In the genomic region with DNA sequence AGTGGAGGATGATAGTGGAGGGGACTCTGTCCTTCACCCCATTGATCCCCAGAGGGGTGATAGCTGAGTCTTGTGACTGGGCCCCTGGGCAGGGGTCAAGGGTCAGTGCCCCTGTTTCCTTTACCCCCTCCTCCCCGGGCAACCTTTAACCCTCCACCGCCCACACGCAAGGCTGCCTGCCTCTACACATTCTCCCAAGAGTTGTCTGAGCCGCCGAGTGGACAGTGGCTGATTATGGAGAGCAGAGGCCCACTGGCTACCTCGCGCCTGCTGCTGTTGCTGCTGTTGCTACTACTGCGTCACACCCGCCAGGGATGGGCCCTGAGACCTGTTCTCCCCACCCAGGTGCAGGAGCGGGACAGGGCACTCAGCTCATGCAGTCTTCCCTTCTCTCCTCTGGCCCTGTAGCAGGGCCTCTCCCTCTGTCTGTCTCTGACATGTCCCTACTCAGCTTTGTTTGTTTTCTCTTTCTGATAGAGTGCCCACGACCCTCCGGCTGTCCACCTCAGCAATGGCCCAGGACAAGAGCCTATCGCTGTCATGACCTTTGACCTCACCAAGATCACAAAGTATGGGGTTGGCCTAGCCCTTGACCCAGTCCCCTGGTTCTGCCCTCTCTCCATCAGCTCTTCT, we compare ENCODE assay signal across 1 cellular context.
A peak's percentile ranks its signal among the peaks of the same experiment; 100 is the strongest.
TF ChIP-seq lines count a peak whose summit lies in the region.

A gene with protein sequence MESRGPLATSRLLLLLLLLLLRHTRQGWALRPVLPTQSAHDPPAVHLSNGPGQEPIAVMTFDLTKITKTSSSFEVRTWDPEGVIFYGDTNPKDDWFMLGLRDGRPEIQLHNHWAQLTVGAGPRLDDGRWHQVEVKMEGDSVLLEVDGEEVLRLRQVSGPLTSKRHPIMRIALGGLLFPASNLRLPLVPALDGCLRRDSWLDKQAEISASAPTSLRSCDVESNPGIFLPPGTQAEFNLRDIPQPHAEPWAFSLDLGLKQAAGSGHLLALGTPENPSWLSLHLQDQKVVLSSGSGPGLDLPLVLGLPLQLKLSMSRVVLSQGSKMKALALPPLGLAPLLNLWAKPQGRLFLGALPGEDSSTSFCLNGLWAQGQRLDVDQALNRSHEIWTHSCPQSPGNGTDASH (plus strand): TSS at position 197 of the 633 bp plus-strand sequence. CDS start 38 bp downstream, at position 235.

TF ChIP-seq in HepG2, 621 proteins besides CTCF, POLR2A, EP300 and RAD21 (continued from another document and continues in another):
- TF ChIP-seq, protein P1, sequence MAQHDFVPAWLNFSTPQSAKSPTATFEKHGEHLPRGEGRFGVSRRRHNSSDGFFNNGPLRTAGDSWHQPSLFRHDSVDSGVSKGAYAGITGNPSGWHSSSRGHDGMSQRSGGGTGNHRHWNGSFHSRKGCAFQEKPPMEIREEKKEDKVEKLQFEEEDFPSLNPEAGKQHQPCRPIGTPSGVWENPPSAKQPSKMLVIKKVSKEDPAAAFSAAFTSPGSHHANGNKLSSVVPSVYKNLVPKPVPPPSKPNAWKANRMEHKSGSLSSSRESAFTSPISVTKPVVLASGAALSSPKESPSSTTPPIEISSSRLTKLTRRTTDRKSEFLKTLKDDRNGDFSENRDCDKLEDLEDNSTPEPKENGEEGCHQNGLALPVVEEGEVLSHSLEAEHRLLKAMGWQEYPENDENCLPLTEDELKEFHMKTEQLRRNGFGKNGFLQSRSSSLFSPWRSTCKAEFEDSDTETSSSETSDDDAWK (CRISPR knock-in tag; IDR thresholded peaks at IDR 0.05): no peak
- TF ChIP-seq ZNF138 (CRISPR knock-in tag; IDR thresholded peaks at IDR 0.05; ENCODE audit: low read depth) (no peak), ZNF652 (CRISPR knock-in tag; IDR thresholded peaks at IDR 0.05; ENCODE audit: borderline replicate concordance, low read depth) (peak; percentile 91), ZNF572 (CRISPR knock-in tag; IDR thresholded peaks at IDR 0.05) (no peak), TBL1XR1 (IDR thresholded peaks at IDR 0.05; ENCODE audit: borderline replicate concordance, low read length, partially characterized antibody) (no peak), KAT2B (IDR thresholded peaks at IDR 0.05; ENCODE audit: borderline replicate concordance, low read depth, low read length) (no peak), ZNF337 (CRISPR knock-in tag; IDR thresholded peaks at IDR 0.05; ENCODE audit: borderline replicate concordance, low read depth) (no peak), ZNF577 (CRISPR knock-in tag; IDR thresholded peaks at IDR 0.05; ENCODE audit: borderline replicate concordance, low read depth) (no peak), MXD4 (CRISPR knock-in tag; IDR thresholded peaks at IDR 0.05) (no peak), SNAI1 (CRISPR knock-in tag; IDR thresholded peaks at IDR 0.05; ENCODE audit: borderline replicate concordance) (no peak), ZNF891 (CRISPR knock-in tag; IDR thresholded peaks at IDR 0.05) (no peak), KAT8 (CRISPR knock-in tag; IDR thresholded peaks at IDR 0.05) (no peak), ZNF446 (CRISPR knock-in tag; IDR thresholded peaks at IDR 0.05) (0 out of 2 replicates have a peak, but pooled peaks have one; percentile 68), HNRNPH1 (optimal IDR thresholded peaks at IDR 0.05; ENCODE audit: low read depth, low read length) (no peak), MEIS2 (CRISPR knock-in tag; IDR thresholded peaks at IDR 0.05) (no peak), ZSCAN20 (CRISPR knock-in tag; IDR thresholded peaks at IDR 0.05; ENCODE audit: borderline replicate concordance) (no peak), ZNF430 (CRISPR knock-in tag; IDR thresholded peaks at IDR 0.05) (no peak), CCDC6 (CRISPR knock-in tag; IDR thresholded peaks at IDR 0.05) (no peak), POLR2AphosphoS2 (IDR thresholded peaks at IDR 0.05; ENCODE audit: low read depth, low read length) (no peak), ZNF282 (IDR thresholded peaks at IDR 0.05; ENCODE audit: partially characterized antibody) (no peak), GPN1 (CRISPR knock-in tag; IDR thresholded peaks at IDR 0.05; ENCODE audit: borderline replicate concordance) (no peak), ZNF20 (CRISPR knock-in tag; IDR thresholded peaks at IDR 0.05) (no peak), SRSF9 (IDR thresholded peaks at IDR 0.05; ENCODE audit: borderline replicate concordance, insufficient read depth, low read depth, low read length, poor library complexity, severe bottlenecking) (no peak), ZNF768 (CRISPR knock-in tag; IDR thresholded peaks at IDR 0.05) (no peak), ZKSCAN5 (CRISPR knock-in tag; IDR thresholded peaks at IDR 0.05) (no peak), GABPB1 (CRISPR knock-in tag; IDR thresholded peaks at IDR 0.05) (peak; percentile 28; the same call in 1 of the 2 replicates), ISL2 (CRISPR knock-in tag; IDR thresholded peaks at IDR 0.05) (0 out of 2 replicates have a peak, but pooled peaks have one; percentile 34)
- TF ChIP-seq, protein P2, sequence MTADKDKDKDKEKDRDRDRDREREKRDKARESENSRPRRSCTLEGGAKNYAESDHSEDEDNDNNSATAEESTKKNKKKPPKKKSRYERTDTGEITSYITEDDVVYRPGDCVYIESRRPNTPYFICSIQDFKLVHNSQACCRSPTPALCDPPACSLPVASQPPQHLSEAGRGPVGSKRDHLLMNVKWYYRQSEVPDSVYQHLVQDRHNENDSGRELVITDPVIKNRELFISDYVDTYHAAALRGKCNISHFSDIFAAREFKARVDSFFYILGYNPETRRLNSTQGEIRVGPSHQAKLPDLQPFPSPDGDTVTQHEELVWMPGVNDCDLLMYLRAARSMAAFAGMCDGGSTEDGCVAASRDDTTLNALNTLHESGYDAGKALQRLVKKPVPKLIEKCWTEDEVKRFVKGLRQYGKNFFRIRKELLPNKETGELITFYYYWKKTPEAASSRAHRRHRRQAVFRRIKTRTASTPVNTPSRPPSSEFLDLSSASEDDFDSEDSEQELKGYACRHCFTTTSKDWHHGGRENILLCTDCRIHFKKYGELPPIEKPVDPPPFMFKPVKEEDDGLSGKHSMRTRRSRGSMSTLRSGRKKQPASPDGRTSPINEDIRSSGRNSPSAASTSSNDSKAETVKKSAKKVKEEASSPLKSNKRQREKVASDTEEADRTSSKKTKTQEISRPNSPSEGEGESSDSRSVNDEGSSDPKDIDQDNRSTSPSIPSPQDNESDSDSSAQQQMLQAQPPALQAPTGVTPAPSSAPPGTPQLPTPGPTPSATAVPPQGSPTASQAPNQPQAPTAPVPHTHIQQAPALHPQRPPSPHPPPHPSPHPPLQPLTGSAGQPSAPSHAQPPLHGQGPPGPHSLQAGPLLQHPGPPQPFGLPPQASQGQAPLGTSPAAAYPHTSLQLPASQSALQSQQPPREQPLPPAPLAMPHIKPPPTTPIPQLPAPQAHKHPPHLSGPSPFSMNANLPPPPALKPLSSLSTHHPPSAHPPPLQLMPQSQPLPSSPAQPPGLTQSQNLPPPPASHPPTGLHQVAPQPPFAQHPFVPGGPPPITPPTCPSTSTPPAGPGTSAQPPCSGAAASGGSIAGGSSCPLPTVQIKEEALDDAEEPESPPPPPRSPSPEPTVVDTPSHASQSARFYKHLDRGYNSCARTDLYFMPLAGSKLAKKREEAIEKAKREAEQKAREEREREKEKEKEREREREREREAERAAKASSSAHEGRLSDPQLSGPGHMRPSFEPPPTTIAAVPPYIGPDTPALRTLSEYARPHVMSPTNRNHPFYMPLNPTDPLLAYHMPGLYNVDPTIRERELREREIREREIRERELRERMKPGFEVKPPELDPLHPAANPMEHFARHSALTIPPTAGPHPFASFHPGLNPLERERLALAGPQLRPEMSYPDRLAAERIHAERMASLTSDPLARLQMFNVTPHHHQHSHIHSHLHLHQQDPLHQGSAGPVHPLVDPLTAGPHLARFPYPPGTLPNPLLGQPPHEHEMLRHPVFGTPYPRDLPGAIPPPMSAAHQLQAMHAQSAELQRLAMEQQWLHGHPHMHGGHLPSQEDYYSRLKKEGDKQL (CRISPR knock-in tag; IDR thresholded peaks at IDR 0.05; ENCODE audit: low read depth): no peak
- TF ChIP-seq, protein P3, sequence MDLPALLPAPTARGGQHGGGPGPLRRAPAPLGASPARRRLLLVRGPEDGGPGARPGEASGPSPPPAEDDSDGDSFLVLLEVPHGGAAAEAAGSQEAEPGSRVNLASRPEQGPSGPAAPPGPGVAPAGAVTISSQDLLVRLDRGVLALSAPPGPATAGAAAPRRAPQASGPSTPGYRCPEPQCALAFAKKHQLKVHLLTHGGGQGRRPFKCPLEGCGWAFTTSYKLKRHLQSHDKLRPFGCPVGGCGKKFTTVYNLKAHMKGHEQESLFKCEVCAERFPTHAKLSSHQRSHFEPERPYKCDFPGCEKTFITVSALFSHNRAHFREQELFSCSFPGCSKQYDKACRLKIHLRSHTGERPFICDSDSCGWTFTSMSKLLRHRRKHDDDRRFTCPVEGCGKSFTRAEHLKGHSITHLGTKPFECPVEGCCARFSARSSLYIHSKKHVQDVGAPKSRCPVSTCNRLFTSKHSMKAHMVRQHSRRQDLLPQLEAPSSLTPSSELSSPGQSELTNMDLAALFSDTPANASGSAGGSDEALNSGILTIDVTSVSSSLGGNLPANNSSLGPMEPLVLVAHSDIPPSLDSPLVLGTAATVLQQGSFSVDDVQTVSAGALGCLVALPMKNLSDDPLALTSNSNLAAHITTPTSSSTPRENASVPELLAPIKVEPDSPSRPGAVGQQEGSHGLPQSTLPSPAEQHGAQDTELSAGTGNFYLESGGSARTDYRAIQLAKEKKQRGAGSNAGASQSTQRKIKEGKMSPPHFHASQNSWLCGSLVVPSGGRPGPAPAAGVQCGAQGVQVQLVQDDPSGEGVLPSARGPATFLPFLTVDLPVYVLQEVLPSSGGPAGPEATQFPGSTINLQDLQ (CRISPR knock-in tag; IDR thresholded peaks at IDR 0.05): no peak
- TF ChIP-seq, protein P4, sequence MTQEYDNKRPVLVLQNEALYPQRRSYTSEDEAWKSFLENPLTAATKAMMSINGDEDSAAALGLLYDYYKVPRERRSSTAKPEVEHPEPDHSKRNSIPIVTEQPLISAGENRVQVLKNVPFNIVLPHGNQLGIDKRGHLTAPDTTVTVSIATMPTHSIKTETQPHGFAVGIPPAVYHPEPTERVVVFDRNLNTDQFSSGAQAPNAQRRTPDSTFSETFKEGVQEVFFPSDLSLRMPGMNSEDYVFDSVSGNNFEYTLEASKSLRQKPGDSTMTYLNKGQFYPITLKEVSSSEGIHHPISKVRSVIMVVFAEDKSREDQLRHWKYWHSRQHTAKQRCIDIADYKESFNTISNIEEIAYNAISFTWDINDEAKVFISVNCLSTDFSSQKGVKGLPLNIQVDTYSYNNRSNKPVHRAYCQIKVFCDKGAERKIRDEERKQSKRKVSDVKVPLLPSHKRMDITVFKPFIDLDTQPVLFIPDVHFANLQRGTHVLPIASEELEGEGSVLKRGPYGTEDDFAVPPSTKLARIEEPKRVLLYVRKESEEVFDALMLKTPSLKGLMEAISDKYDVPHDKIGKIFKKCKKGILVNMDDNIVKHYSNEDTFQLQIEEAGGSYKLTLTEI (CRISPR knock-in tag; conservative IDR thresholded peaks at IDR 0.05): no peak
- TF ChIP-seq, protein P5, sequence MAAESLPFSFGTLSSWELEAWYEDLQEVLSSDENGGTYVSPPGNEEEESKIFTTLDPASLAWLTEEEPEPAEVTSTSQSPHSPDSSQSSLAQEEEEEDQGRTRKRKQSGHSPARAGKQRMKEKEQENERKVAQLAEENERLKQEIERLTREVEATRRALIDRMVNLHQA (CRISPR knock-in tag; IDR thresholded peaks at IDR 0.05): no peak
- TF ChIP-seq, protein P6, sequence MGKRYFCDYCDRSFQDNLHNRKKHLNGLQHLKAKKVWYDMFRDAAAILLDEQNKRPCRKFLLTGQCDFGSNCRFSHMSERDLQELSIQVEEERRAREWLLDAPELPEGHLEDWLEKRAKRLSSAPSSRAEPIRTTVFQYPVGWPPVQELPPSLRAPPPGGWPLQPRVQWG (CRISPR knock-in tag; IDR thresholded peaks at IDR 0.05; ENCODE audit: borderline replicate concordance, low read depth): no peak
- TF ChIP-seq, protein P7, sequence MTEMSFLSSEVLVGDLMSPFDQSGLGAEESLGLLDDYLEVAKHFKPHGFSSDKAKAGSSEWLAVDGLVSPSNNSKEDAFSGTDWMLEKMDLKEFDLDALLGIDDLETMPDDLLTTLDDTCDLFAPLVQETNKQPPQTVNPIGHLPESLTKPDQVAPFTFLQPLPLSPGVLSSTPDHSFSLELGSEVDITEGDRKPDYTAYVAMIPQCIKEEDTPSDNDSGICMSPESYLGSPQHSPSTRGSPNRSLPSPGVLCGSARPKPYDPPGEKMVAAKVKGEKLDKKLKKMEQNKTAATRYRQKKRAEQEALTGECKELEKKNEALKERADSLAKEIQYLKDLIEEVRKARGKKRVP (CRISPR knock-in tag; IDR thresholded peaks at IDR 0.05): no peak
- TF ChIP-seq, protein P8, sequence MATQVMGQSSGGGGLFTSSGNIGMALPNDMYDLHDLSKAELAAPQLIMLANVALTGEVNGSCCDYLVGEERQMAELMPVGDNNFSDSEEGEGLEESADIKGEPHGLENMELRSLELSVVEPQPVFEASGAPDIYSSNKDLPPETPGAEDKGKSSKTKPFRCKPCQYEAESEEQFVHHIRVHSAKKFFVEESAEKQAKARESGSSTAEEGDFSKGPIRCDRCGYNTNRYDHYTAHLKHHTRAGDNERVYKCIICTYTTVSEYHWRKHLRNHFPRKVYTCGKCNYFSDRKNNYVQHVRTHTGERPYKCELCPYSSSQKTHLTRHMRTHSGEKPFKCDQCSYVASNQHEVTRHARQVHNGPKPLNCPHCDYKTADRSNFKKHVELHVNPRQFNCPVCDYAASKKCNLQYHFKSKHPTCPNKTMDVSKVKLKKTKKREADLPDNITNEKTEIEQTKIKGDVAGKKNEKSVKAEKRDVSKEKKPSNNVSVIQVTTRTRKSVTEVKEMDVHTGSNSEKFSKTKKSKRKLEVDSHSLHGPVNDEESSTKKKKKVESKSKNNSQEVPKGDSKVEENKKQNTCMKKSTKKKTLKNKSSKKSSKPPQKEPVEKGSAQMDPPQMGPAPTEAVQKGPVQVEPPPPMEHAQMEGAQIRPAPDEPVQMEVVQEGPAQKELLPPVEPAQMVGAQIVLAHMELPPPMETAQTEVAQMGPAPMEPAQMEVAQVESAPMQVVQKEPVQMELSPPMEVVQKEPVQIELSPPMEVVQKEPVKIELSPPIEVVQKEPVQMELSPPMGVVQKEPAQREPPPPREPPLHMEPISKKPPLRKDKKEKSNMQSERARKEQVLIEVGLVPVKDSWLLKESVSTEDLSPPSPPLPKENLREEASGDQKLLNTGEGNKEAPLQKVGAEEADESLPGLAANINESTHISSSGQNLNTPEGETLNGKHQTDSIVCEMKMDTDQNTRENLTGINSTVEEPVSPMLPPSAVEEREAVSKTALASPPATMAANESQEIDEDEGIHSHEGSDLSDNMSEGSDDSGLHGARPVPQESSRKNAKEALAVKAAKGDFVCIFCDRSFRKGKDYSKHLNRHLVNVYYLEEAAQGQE (IDR thresholded peaks at IDR 0.05; ENCODE audit: borderline replicate concordance in 1 of 2, low read depth in 1 of 2, low read length in 2 of 2): no peak
- TF ChIP-seq, protein P9, sequence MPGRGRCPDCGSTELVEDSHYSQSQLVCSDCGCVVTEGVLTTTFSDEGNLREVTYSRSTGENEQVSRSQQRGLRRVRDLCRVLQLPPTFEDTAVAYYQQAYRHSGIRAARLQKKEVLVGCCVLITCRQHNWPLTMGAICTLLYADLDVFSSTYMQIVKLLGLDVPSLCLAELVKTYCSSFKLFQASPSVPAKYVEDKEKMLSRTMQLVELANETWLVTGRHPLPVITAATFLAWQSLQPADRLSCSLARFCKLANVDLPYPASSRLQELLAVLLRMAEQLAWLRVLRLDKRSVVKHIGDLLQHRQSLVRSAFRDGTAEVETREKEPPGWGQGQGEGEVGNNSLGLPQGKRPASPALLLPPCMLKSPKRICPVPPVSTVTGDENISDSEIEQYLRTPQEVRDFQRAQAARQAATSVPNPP (CRISPR knock-in tag; IDR thresholded peaks at IDR 0.05): no peak
